In genomic region chrX:10011261-10011931, GRCh38 we compare ENCODE assay signal across 10 cellular contexts. TPM values are rescaled to one million over a fixed set of nuclear protein-coding genes. Genes with fewer than 3 reads are reported as not detected.
DNase-seq lines count a peak whose midpoint lies in the region; ATAC-seq and TF ChIP-seq lines count a peak whose summit lies in the region.
"Had no signal": no experiment of that assay in that cellular context is flagged by ENCODE, and none has a peak within 500 bp of the region (broad histone marks: within the 10 kb centered on the region; RNA-seq: fewer than 3 reads in every experiment).

No MANE protein-coding gene starts in this region.

- CTCF ChIA-PET in Calu3 (lab: Charles Lee), result no interaction called here

- H4K20me1 ChIP-seq in KMS-11 (ENCODE audit: insufficient read depth), result no peaks in the 10 kb centered on the region

- H3K27me3 ChIP-seq in KMS-11 (ENCODE audit: insufficient read depth, low read depth) (no peaks in the 10 kb centered on the region), gastrocnemius medialis (no peaks in the 10 kb centered on the region), BE2C (peaks cover 13% of the 10 kb centered on the region)

- no TSS peak for BruUV-seq in Calu3 (replicated peaks; lab: Mats Ljungman, UMichigan)

- H3K27ac Mint-ChIP-seq in Calu3 (ENCODE audit: unreplicated experiment), result peak overlapping the region; percentile 69
- peak overlapping the region; percentile 35 for H3K27ac Mint-ChIP-seq in mesothelial cell of epicardium

- H3K4me1 ChIP-seq in KMS-11 (ENCODE audit: low read depth, poor library complexity, severe bottlenecking), result peaks cover 70% of the 10 kb centered on the region
- no peaks in the 10 kb centered on the region for H3K4me1 ChIP-seq in gastrocnemius medialis
- H3K4me1 ChIP-seq in BE2C, result no peaks in the 10 kb centered on the region

- peak overlapping the region; percentile 75 for H3K4me2 ChIP-seq in KMS-11

- H3K79me2 ChIP-seq in KMS-11 (ENCODE audit: insufficient read depth, low read depth), result peaks cover 5% of the 10 kb centered on the region

- TF ChIP-seq POLR2A in gastrocnemius medialis (IDR thresholded peaks at IDR 0.05), result no peak

- TF ChIP-seq CTCF in Calu3 (IDR thresholded peaks at IDR 0.05; ENCODE audit: unreplicated experiment) (no peak), KMS-11 (conservative IDR thresholded peaks at IDR 0.05; ENCODE audit: low read depth, low read length) (no peak), mesothelial cell of epicardium (IDR thresholded peaks at IDR 0.05; ENCODE audit: unreplicated experiment) (no peak), gastrocnemius medialis (IDR thresholded peaks at IDR 0.05 in 4 of 5, conservative IDR thresholded peaks at IDR 0.05 in 1 of 5) (no peak), BE2C (IDR thresholded peaks at IDR 0.05; ENCODE audit: low read depth, low read length) (no peak)

- H3K4me1 Mint-ChIP-seq in Calu3 (ENCODE audit: low read depth, unreplicated experiment), result peaks cover 32% of the 10 kb centered on the region
- H3K4me1 Mint-ChIP-seq in mesothelial cell of epicardium, result peaks cover 31% of the 10 kb centered on the region

- peak overlapping the region; percentile 57; the same call in 1 of the 2 replicates for H2AFZ ChIP-seq in KMS-11 (ENCODE audit: low read depth)

- H3K4me3 ChIP-seq in KMS-11 (IDR thresholded peaks at IDR 0.05; ENCODE audit: insufficient read depth, low read depth, low read length) (no peak overlapping the region), gastrocnemius medialis (no peak overlapping the region), BE2C (ENCODE audit: low read depth, low read length) (no peak overlapping the region)

- intact Hi-C loops in Calu3 (cut with micrococcal nuclease; ENCODE audit: unreplicated experiment) (no loop called here), gastrocnemius medialis (cut with DNase I; ENCODE audit: low total_unique reads) (loop anchor here (5.0 to 10.0 kb wide), 3 partner anchors 71 to 1513 kb away; no protein-coding TSS in a partner anchor)

- H3K36me3 Mint-ChIP-seq in Calu3 (ENCODE audit: insufficient read depth, unreplicated experiment), result peaks cover 21% of the 10 kb centered on the region
- no peaks in the 10 kb centered on the region for H3K36me3 Mint-ChIP-seq in mesothelial cell of epicardium

- H3K36me3 ChIP-seq in KMS-11 (ENCODE audit: insufficient read depth), result no peaks in the 10 kb centered on the region
- H3K36me3 ChIP-seq in gastrocnemius medialis, result no peaks in the 10 kb centered on the region
- no peaks in the 10 kb centered on the region for H3K36me3 ChIP-seq in BE2C

- H3K9me3 Mint-ChIP-seq in Calu3 (ENCODE audit: low read depth, unreplicated experiment) (no peaks in the 10 kb centered on the region), mesothelial cell of epicardium (peaks cover 10% of the 10 kb centered on the region)

- no peak for ATAC-seq in gastrocnemius medialis
- ATAC-seq in HG03521 (IDR thresholded peaks at IDR 0.05; ENCODE audit: unreplicated experiment), result no peak

- in situ Hi-C loops in gastrocnemius medialis (cut with MboI; ENCODE audit: low sequenced_read_pairs in 4 of 4), result no loop called here

- peak overlapping the region; percentile 89 for H3K27ac ChIP-seq in KMS-11
- H3K27ac ChIP-seq in gastrocnemius medialis, result peak overlapping the region in 2 of 4 donors; percentile 1 to 41

- DNase-seq in Calu3 (no peak), astrocyte of the hippocampus (ENCODE audit: low read depth, low spot score) (peak; percentile 62), mesothelial cell of epicardium (ENCODE audit: low spot score in 2 of 2, unreplicated experiment in 2 of 2) (no peak), gastrocnemius medialis (no peak), middle frontal gyrus (ENCODE audit: extremely low spot score, low spot score) (no peak), BE2C (no peak)
- DNase-seq: Kasumi-1; stimulated activated naive CD4-positive, alpha-beta T cell treated with Interleukin-2 at 50 U/mL for 16 hours had no signal

- peak overlapping the region; percentile 35 for H3K9ac ChIP-seq in KMS-11

- H3K4me3 Mint-ChIP-seq in Calu3 (ENCODE audit: low read depth, unreplicated experiment) (peak overlapping the region; percentile 44), mesothelial cell of epicardium (no peak overlapping the region)

- H3K27me3 Mint-ChIP-seq in Calu3 (ENCODE audit: unreplicated experiment) (no peaks in the 10 kb centered on the region), mesothelial cell of epicardium (ENCODE audit: low read depth) (no peaks in the 10 kb centered on the region)

- H3K9me3 ChIP-seq in gastrocnemius medialis (no peaks in the 10 kb centered on the region), BE2C (no peaks in the 10 kb centered on the region)

RNA-seq across cellular contexts. Expression of gene CLDN34, which starts 44.2 kb away (rescaled TPM):
- total RNA-seq in Calu3 (2022) (0.38 and 0.39 TPM in 2 replicates), mesothelial cell of epicardium (0.71 to 1.1 TPM (median 0.84 TPM) in 3 replicates), gastrocnemius medialis (not detected)
- polyA plus RNA-seq in BE2C (2012; ENCODE audit: insufficient read depth, insufficient read length, low read depth), result not detected
